28 cellular contexts compared by ENCODE assay signal in the genomic region with DNA sequence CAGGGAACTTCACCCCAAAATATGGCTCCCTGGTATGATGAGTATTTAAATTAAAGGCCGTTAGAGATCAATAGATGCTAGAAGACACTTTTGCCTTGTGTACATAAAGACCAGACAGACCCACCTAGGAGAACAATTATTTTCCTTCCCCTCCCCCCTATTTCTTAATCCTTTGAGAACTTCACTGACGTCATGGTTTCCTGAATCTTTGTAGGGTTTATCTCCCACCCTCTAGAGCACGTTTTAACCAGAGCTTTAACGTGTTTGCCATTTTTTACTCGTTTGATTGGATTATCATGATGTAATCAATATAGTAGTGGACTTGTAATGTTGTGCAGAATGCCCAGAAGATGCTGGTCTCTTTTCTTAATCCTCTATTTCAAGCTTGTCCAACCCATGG. TPM values are rescaled to one million over a fixed set of nuclear protein-coding genes. Genes with fewer than 3 reads are reported as not detected.
"Had no signal": no experiment of that assay in that cellular context is flagged by ENCODE, and none has a peak within 500 bp of the region (broad histone marks: within the 10 kb centered on the region; RNA-seq: fewer than 3 reads in every experiment).

No MANE protein-coding gene starts in this region.

- ATAC-seq: heart right ventricle; mucosa of descending colon; natural killer cell treated with Interleukin-12 subunit alpha and Interleukin-12 subunit beta and Interleukin-15 and Interleukin-18, amount 100 ng/mL, for 72 hours; stimulated activated naive B cell treated with anti-CD40 and anti-IgM and Interleukin-4, amounts not matched to agents 10 μg/mL and 1 μg/mL and 100 μg/mL, for 72 hours; upper lobe of right lung had no signal

- H3K9me3 Mint-ChIP-seq: dendritic cell treated with granulocyte-macrophage colony-stimulating factor and Interleukin-4, amounts not matched to agents 40 ng/mL and 50 ng/mL, for 4 days; memory B cell; naive B cell; natural killer cell treated with Interleukin-12 subunit alpha and Interleukin-12 subunit beta and Interleukin-15 and Interleukin-18, amount 100 ng/mL, for 72 hours; stimulated activated naive B cell treated with anti-CD40 and anti-IgM and Interleukin-4, amounts not matched to agents 10 μg/mL and 1 μg/mL and 100 μg/mL, for 72 hours; stimulated activated naive CD8-positive, alpha-beta T cell treated with anti-CD3 and anti-CD28 coated beads, Interleukin-15, Interleukin-2, amounts not matched to agents 100 ng/mL and 50 ng/mL, for 24 hours had no signal

- H3K27ac Mint-ChIP-seq: dendritic cell treated with granulocyte-macrophage colony-stimulating factor and Interleukin-4, amounts not matched to agents 40 ng/mL and 50 ng/mL, for 4 days; memory B cell; naive B cell; natural killer cell treated with Interleukin-12 subunit alpha and Interleukin-12 subunit beta and Interleukin-15 and Interleukin-18, amount 100 ng/mL, for 72 hours; stimulated activated naive B cell treated with anti-CD40 and anti-IgM and Interleukin-4, amounts not matched to agents 10 μg/mL and 1 μg/mL and 100 μg/mL, for 72 hours; stimulated activated naive CD8-positive, alpha-beta T cell treated with anti-CD3 and anti-CD28 coated beads, Interleukin-15, Interleukin-2, amounts not matched to agents 100 ng/mL and 50 ng/mL, for 24 hours had no signal

- H3K36me3 Mint-ChIP-seq: memory B cell; naive B cell; natural killer cell treated with Interleukin-12 subunit alpha and Interleukin-12 subunit beta and Interleukin-15 and Interleukin-18, amount 100 ng/mL, for 72 hours; stimulated activated naive B cell treated with anti-CD40 and anti-IgM and Interleukin-4, amounts not matched to agents 10 μg/mL and 1 μg/mL and 100 μg/mL, for 72 hours had no signal

- H3K9me3 ChIP-seq: colonic mucosa, esophagus muscularis mucosa, heart right ventricle, mucosa of descending colon, prostate gland, right atrium auricular region, sigmoid colon, suprapubic skin, transverse colon, upper lobe of right lung, uterus had no signal

- H3K4me3 Mint-ChIP-seq: dendritic cell treated with granulocyte-macrophage colony-stimulating factor and Interleukin-4, amounts not matched to agents 40 ng/mL and 50 ng/mL, for 4 days; memory B cell; naive B cell; natural killer cell treated with Interleukin-12 subunit alpha and Interleukin-12 subunit beta and Interleukin-15 and Interleukin-18, amount 100 ng/mL, for 72 hours; stimulated activated naive B cell treated with anti-CD40 and anti-IgM and Interleukin-4, amounts not matched to agents 10 μg/mL and 1 μg/mL and 100 μg/mL, for 72 hours; stimulated activated naive CD8-positive, alpha-beta T cell treated with anti-CD3 and anti-CD28 coated beads, Interleukin-15, Interleukin-2, amounts not matched to agents 100 ng/mL and 50 ng/mL, for 24 hours had no signal

- H3K4me1 ChIP-seq: colonic mucosa, heart right ventricle, right atrium auricular region, upper lobe of right lung, uterus had no signal

- FAIRE-seq: endothelial cell of umbilical vein, keratinocyte had no signal

- H3K27ac ChIP-seq: colonic mucosa, esophagus muscularis mucosa, heart right ventricle, prostate gland, right atrium auricular region, sigmoid colon, suprapubic skin, transverse colon, upper lobe of right lung, uterus had no signal

- H3K4me3 ChIP-seq: colonic mucosa, esophagus muscularis mucosa, heart right ventricle, lung, mucosa of descending colon, prostate gland, right atrium auricular region, sigmoid colon, suprapubic skin, transverse colon, upper lobe of right lung, uterus had no signal

- H3K36me3 ChIP-seq: colonic mucosa, esophagus muscularis mucosa, heart right ventricle, prostate gland, right atrium auricular region, sigmoid colon, suprapubic skin, transverse colon, upper lobe of right lung, uterus had no signal

- H3K4me1 Mint-ChIP-seq: naive B cell had no signal

- H3K27me3 ChIP-seq: colonic mucosa, esophagus muscularis mucosa, heart right ventricle, right atrium auricular region, sigmoid colon, suprapubic skin, transverse colon, upper lobe of right lung, uterus had no signal

- DNase-seq: colonic mucosa; effector CD8-positive, alpha-beta T cell; foreskin melanocyte; glutamatergic neuron; heart right ventricle; hippocampal formation; mucosa of descending colon; naive B cell; nucleus accumbens; sigmoid colon; stimulated activated CD4-positive, alpha-beta T cell treated with anti-CD3 and anti-CD28 coated beads, Interleukin-2, amount 100 ng/mL, for 24 hours; stimulated activated CD4-positive, alpha-beta T cell treated with anti-CD3 and anti-CD28 coated beads, Interleukin-4, amount 100 ng/mL, for 24 hours; stimulated activated naive B cell treated with anti-CD40 and anti-IgM and Interleukin-4, amounts not matched to agents 10 μg/mL and 1 μg/mL and 100 μg/mL, for 72 hours; transverse colon; uterus had no signal

RNA-seq across cellular contexts. Expression of a gene that starts 48.8 kb away (rescaled TPM):
- total RNA-seq: endothelial cell of umbilical vein; heart right ventricle; natural killer cell treated with Interleukin-12 subunit alpha and Interleukin-12 subunit beta and Interleukin-15 and Interleukin-18, amount 100 ng/mL, for 72 hours; right atrium auricular region; sigmoid colon; skeletal muscle tissue had no signal

RNA-seq across cellular contexts. Expression of a gene that starts 50.0 kb away (rescaled TPM):
- total RNA-seq: esophagus muscularis mucosa had no signal
